In the genomic region with DNA sequence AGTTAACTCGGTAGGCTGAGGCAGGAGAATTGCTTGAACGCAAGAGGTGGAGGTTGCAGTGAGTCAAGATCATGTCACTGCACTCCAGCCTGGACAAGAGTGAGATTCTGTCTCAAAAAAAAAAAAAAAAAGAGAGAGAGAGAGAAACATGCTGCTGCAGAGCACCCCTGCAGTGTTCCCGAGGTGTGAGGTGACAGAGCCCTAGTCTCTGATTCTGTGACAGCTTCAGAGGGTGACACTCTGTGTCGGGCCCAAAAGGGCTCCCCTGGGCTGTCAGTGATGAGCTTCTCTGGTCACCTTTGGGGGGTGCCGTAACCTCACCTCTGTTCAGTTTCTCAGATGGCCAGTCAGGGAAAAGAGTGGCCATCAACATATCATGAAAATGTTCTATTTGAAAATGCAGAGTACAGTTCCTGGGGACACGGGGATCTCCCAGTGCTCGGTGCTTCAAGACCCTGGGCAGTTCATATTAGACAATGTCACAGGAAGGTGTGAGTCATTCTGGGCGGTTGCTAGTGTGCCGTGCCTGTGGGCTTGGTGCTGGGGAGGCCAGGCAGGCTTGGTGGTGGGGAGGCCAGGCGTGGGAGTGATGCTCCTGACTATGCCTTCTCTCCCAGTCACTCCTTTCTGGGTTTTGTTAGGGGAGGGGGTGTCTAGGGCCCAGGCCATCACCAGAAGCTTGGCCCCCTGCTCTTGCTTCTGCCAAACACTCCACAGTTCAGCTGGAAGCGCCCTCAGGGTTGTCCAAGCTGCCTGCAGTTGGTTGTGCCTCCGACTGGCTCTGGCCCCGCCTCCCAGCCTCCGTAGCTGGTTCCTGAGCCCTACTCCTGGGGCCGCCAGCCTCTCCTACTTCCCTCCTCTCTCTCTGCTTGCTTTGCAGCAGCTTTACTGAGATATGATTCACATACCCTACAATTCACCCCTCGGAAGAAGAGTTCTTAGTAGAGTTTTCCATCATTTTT, we compare ENCODE assay signal across 8 cellular contexts. TPM values are rescaled to one million over a fixed set of nuclear protein-coding genes. Genes with fewer than 3 reads are reported as not detected.
A peak's percentile ranks its signal among the peaks of the same experiment; 100 is the strongest.
DNase-seq lines count a peak whose midpoint lies in the region; ATAC-seq, FAIRE-seq and TF ChIP-seq lines count a peak whose summit lies in the region.

No MANE protein-coding gene starts in this region.

- H3K36me3 ChIP-seq in GM23248 (ENCODE audit: low read depth) (no peaks in the 10 kb centered on the region), RWPE2 (ENCODE audit: low read depth) (no peaks in the 10 kb centered on the region)

- FAIRE-seq in frontal cortex (lab: Jason Lieb, UNC), result no peak

- H3K27ac ChIP-seq in GM23248 (peak overlapping the region; percentile 64), RWPE2 (ENCODE audit: poor library complexity, severe bottlenecking) (peak overlapping the region; percentile 28)

- H3K79me2 ChIP-seq in GM23248 (ENCODE audit: insufficient read depth), result no peaks in the 10 kb centered on the region

- peak overlapping the region; percentile 58 for H3K4me2 ChIP-seq in GM23248 (ENCODE audit: unreplicated experiment)

- peak; percentile 72 for ATAC-seq in RWPE2 (ENCODE audit: low read depth)
- no peak for ATAC-seq in HG03457 (IDR thresholded peaks at IDR 0.05; ENCODE audit: unreplicated experiment)

- H2AFZ ChIP-seq in GM23248, result peak overlapping the region; percentile 58

- peak overlapping the region; percentile 44 for H3K9ac ChIP-seq in GM23248

- TF ChIP-seq CTCF in RWPE2 (IDR thresholded peaks at IDR 0.05; ENCODE audit: poor library complexity, severe bottlenecking), result no peak

- H3K9me2 ChIP-seq in GM23248 (ENCODE audit: insufficient read depth), result no peaks in the 10 kb centered on the region

- H3K9me3 ChIP-seq in GM23248 (ENCODE audit: low read depth) (no peaks in the 10 kb centered on the region), RWPE2 (ENCODE audit: severe bottlenecking) (no peaks in the 10 kb centered on the region)

- H3K4me3 ChIP-seq in GM23248 (no peak overlapping the region; the same call in 1 of the 2 replicates), RWPE2 (ENCODE audit: severe bottlenecking) (no peak overlapping the region)

- H3K27me3 ChIP-seq in GM23248 (replicated peaks; ENCODE audit: insufficient read depth) (no peaks in the 10 kb centered on the region), RWPE2 (ENCODE audit: insufficient read depth, poor library complexity, severe bottlenecking) (no peaks in the 10 kb centered on the region)

- H3F3A ChIP-seq in GM23248 (ENCODE audit: insufficient read depth), result peaks cover 18% of the 10 kb centered on the region; the same call in 1 of the 2 replicates

- no peaks in the 10 kb centered on the region for H4K20me1 ChIP-seq in GM23248 (ENCODE audit: insufficient read depth)

- WGBS in GM23248 (ENCODE audit: low coverage in 1 of 2, low lambda C conversion rate in 2 of 2, missing lambda C conversion rate in 2 of 2), 2 experiments, result 35 to 39% methylated on average over 16 of the region's 16 CpGs

- H3K4me1 ChIP-seq in GM23248 (ENCODE audit: insufficient read depth) (peaks cover 17% of the 10 kb centered on the region), RWPE2 (ENCODE audit: insufficient read depth, poor library complexity, severe bottlenecking) (peaks cover 12% of the 10 kb centered on the region)

- peak; percentile 87 for DNase-seq in GM23248
- DNase-seq in RWPE2 (ENCODE audit: low spot score), result no peak
- peak; percentile 73 for DNase-seq in activated naive CD4-positive, alpha-beta T cell treated with Interleukin-2 at 50 U/mL for 16 hours
- peak; percentile 39 for DNase-seq in kidney tubule cell (ENCODE audit: low spot score)
- peak; percentile 78 for DNase-seq in stimulated activated CD8-positive, alpha-beta memory T cell treated with anti-CD3 and anti-CD28 coated beads, Interleukin-4, amount 100 ng/mL, for 48 hours
- DNase-seq in NCI-H2227 (lab: John Stamatoyannopoulos, UW; ENCODE audit: unreplicated experiment), result no peak
- no peak for DNase-seq in frontal cortex (ENCODE audit: low spot score in 2 of 2)

- in situ Hi-C loops in GM23248 (cut with MboI), result no loop called here

RNA-seq across cellular contexts. Expression of a gene that starts 52.5 kb away (rescaled TPM):
- not detected in 2 replicates for total RNA-seq in GM23248 (2014; rRNA removed; shearing (Covaris generic))
- not detected in 2 replicates for polyA plus RNA-seq in GM23248 (2016; fragmentation: Nextera tagmentation; extraction: Ambion mirVana)
- total RNA-seq in frontal cortex, result 84.8 TPM

Comparison
In these comparisons a context has a peak if more than half of its experiments do, and no peak if none do; other contexts are left out.
1. DNase-seq: peak in GM23248 (single experiment), activated naive CD4-positive, alpha-beta T cell treated with Interleukin-2 at 50 U/mL for 16 hours (single experiment), kidney tubule cell (single experiment) and stimulated activated CD8-positive, alpha-beta memory T cell treated with anti-CD3 and anti-CD28 coated beads, Interleukin-4, amount 100 ng/mL, for 48 hours (single experiment); none in RWPE2 (single experiment), NCI-H2227 (single experiment) and frontal cortex (0 of 2).
2. RNA of a gene that starts 52.5 kb away (total RNA-seq): 84.8 TPM in frontal cortex (single experiment); not detected in GM23248; every median in the first group is over 10 times any median in the second.